In genomic region chr11:125904678-125905077, GRCh38 we compare ENCODE assay signal across 11 cellular contexts. TPM values are rescaled to one million over a fixed set of nuclear protein-coding genes. Genes with fewer than 3 reads are reported as not detected.
DNase-seq lines count a peak whose midpoint lies in the region; ATAC-seq and TF ChIP-seq lines count a peak whose summit lies in the region.
"Had no signal": no experiment of that assay in that cellular context is flagged by ENCODE, and none has a peak within 500 bp of the region (broad histone marks: within the 10 kb centered on the region; RNA-seq: fewer than 3 reads in every experiment).

No MANE protein-coding gene starts in this region.

- ATAC-seq in GM23338 (no peak), psoas muscle (no peak), GM18870 (IDR thresholded peaks at IDR 0.05; ENCODE audit: unreplicated experiment) (no peak), GM18858 (IDR thresholded peaks at IDR 0.05; ENCODE audit: unreplicated experiment) (no peak)
- no peak for ATAC-seq in activated CD8-positive, alpha-beta T cell treated with anti-CD3 and anti-CD28 coated beads for 36 hours

- H3K9me3 Mint-ChIP-seq in GM23338 = no peaks in the 10 kb centered on the region; the same call in 1 of the 3 replicates
- H3K9me3 Mint-ChIP-seq in activated CD8-positive, alpha-beta T cell treated with anti-CD3 and anti-CD28 coated beads for 36 hours = no peaks in the 10 kb centered on the region

- H3K36me3 ChIP-seq in GM23338 (ENCODE audit: insufficient read depth) = peaks cover 9% of the 10 kb centered on the region
- H3K36me3 ChIP-seq in hepatocyte (replicated peaks; ENCODE audit: insufficient read depth, low read depth) = no peaks in the 10 kb centered on the region
- peaks cover 2 to 8% of the 10 kb centered on the region in 2 donors for H3K36me3 ChIP-seq in psoas muscle (ENCODE audit: insufficient read depth in 1 of 2, low read depth in 1 of 2)

- H3K27me3 ChIP-seq in GM23338 (ENCODE audit: insufficient read depth) (peaks cover 19% of the 10 kb centered on the region), hepatocyte (peaks cover 18% of the 10 kb centered on the region), psoas muscle (ENCODE audit: insufficient read depth in 3 of 3, low read length in 2 of 3) (peaks cover 4 to 28% (median 7%) of the 10 kb centered on the region in 3 donors)

- H3F3A ChIP-seq in GM23338 (replicated peaks; ENCODE audit: low read depth) = peaks cover 15% of the 10 kb centered on the region; the same call in 1 of the 2 replicates

- H3K4me1 ChIP-seq in GM23338 (ENCODE audit: insufficient read depth) (no peaks in the 10 kb centered on the region), hepatocyte (ENCODE audit: insufficient read depth) (peaks cover 14% of the 10 kb centered on the region), psoas muscle (peaks cover 10% of the 10 kb centered on the region)

- H3K79me2 ChIP-seq in GM23338 (replicated peaks; ENCODE audit: insufficient read depth) (peaks cover 29% of the 10 kb centered on the region), hepatocyte (peaks cover 21% of the 10 kb centered on the region)

- H3K4me3 Mint-ChIP-seq in GM23338 = peak overlapping the region; percentile 99
- peak overlapping the region; percentile 97 for H3K4me3 Mint-ChIP-seq in activated CD8-positive, alpha-beta T cell treated with anti-CD3 and anti-CD28 coated beads for 36 hours

- H3K9me2 ChIP-seq in GM23338 (ENCODE audit: insufficient read depth) = no peaks in the 10 kb centered on the region
- no peaks in the 10 kb centered on the region for H3K9me2 ChIP-seq in hepatocyte (replicated peaks; ENCODE audit: insufficient read depth)

- H2AFZ ChIP-seq in GM23338 (peak overlapping the region; percentile 94; the same call in 1 of the 2 replicates), hepatocyte (peak overlapping the region; percentile 41)

- H3K9me3 ChIP-seq in hepatocyte (ENCODE audit: low read depth) = no peaks in the 10 kb centered on the region
- H3K9me3 ChIP-seq in psoas muscle = no peaks in the 10 kb centered on the region

- POLR2A ChIA-PET in activated CD8-positive, alpha-beta T cell treated with anti-CD3 and anti-CD28 coated beads for 36 hours (lab: Charles Lee) = interaction anchor here (0.6 to 2.7 kb wide), 3 partner anchors 17 to 315 kb away, joined by 3 to 21 read pairs (median 4); partner anchors contain the start of gene HYLS1

- CTCF ChIA-PET in activated CD8-positive, alpha-beta T cell treated with anti-CD3 and anti-CD28 coated beads for 36 hours (lab: Charles Lee) = no interaction called here

- no peak for DNase-seq in GM23338 (ENCODE audit: low spot score)
- no peak for DNase-seq in activated CD8-positive, alpha-beta T cell treated with anti-CD3 and anti-CD28 coated beads for 36 hours
- DNase-seq in hepatocyte (ENCODE audit: low spot score) = no peak
- no peak for DNase-seq in psoas muscle
- DNase-seq in SKM-1 (lab: John Stamatoyannopoulos, UW; ENCODE audit: unreplicated experiment) = no peak
- DNase-seq: DND-41 had no signal

- peaks cover 20% of the 10 kb centered on the region for H3K27me3 Mint-ChIP-seq in GM23338 (ENCODE audit: insufficient read depth, low read depth, poor library complexity)
- H3K27me3 Mint-ChIP-seq in activated CD8-positive, alpha-beta T cell treated with anti-CD3 and anti-CD28 coated beads for 36 hours = peaks cover 16% of the 10 kb centered on the region

- H3K36me3 Mint-ChIP-seq in GM23338 (ENCODE audit: low read depth) = peaks cover 33% of the 10 kb centered on the region
- H3K36me3 Mint-ChIP-seq in activated CD8-positive, alpha-beta T cell treated with anti-CD3 and anti-CD28 coated beads for 36 hours (ENCODE audit: low read depth) = peaks cover 11% of the 10 kb centered on the region

- H3K27ac Mint-ChIP-seq in GM23338 = no peak overlapping the region
- H3K27ac Mint-ChIP-seq in activated CD8-positive, alpha-beta T cell treated with anti-CD3 and anti-CD28 coated beads for 36 hours = no peak overlapping the region

- H3K27ac ChIP-seq in GM23338 (ENCODE audit: low read depth) (no peak overlapping the region), hepatocyte (no peak overlapping the region), psoas muscle (no peak overlapping the region)
- H3K27ac ChIP-seq: KMS-11, RWPE1 had no signal

- 94% methylated on average over 5 of the region's 11 CpGs for WGBS in hepatocyte (ENCODE audit: low lambda C conversion rate, missing lambda C conversion rate)
- WGBS in psoas muscle, 3 donors = 47 to 52% (median 52%) methylated on average over 11 of the region's 11 CpGs

- no peak for TF ChIP-seq CTCF in GM23338 (conservative IDR thresholded peaks at IDR 0.05; ENCODE audit: low read depth in 2 of 2)
- no peak for TF ChIP-seq CTCF in activated CD8-positive, alpha-beta T cell treated with anti-CD3 and anti-CD28 coated beads for 36 hours (IDR thresholded peaks at IDR 0.05)
- TF ChIP-seq CTCF in hepatocyte (IDR thresholded peaks at IDR 0.05; ENCODE audit: poor library complexity) = no peak
- no peak for TF ChIP-seq CTCF in psoas muscle (IDR thresholded peaks at IDR 0.05)

- H3K4me3 ChIP-seq in GM23338 (peak overlapping the region; percentile 88; the same call in 1 of the 2 replicates), hepatocyte (peak overlapping the region; percentile 49), psoas muscle (peak overlapping the region; percentile 87)

- peaks cover 12% of the 10 kb centered on the region for H3K4me1 Mint-ChIP-seq in GM23338
- peaks cover 27% of the 10 kb centered on the region for H3K4me1 Mint-ChIP-seq in activated CD8-positive, alpha-beta T cell treated with anti-CD3 and anti-CD28 coated beads for 36 hours (ENCODE audit: low read depth)

- H4K20me1 ChIP-seq in GM23338 (replicated peaks; ENCODE audit: insufficient read depth) (peaks cover 3% of the 10 kb centered on the region; the same call in 1 of the 2 replicates), hepatocyte (ENCODE audit: insufficient read depth, poor library complexity, severe bottlenecking) (no peaks in the 10 kb centered on the region)

- H3K4me2 ChIP-seq in GM23338 (peak overlapping the region; percentile 89), hepatocyte (peak overlapping the region; percentile 85)
- H3K4me2 ChIP-seq: KMS-11 had no signal

- intact Hi-C loops in activated CD8-positive, alpha-beta T cell treated with anti-CD3 and anti-CD28 coated beads for 36 hours (cut with micrococcal nuclease) = no loop called here
- intact Hi-C loops in psoas muscle (cut with DNase I) = no loop called here

TF ChIP-seq in GM23338, 12 proteins besides CTCF, POLR2A, EP300 and RAD21 (continues in another document):
- no peak for TF ChIP-seq ZNF114 (CRISPR knock-in tag; IDR thresholded peaks at IDR 0.05)
- TF ChIP-seq JUNB (IDR thresholded peaks at IDR 0.05; ENCODE audit: unreplicated experiment) = no peak
- TF ChIP-seq EZH2phosphoT487 (IDR thresholded peaks at IDR 0.05; ENCODE audit: unreplicated experiment) = no peak
- TF ChIP-seq NANOG (IDR thresholded peaks at IDR 0.05; ENCODE audit: borderline replicate concordance) = no peak

RNA-seq across cellular contexts. Expression of gene DDX25, which starts 0.4 kb away (rescaled TPM):
- 20.7 and 23.6 TPM in 2 replicates for total RNA-seq in GM23338 (2014; rRNA removed; shearing (Covaris generic))
- polyA plus RNA-seq in GM23338 (2016; fragmentation: Nextera tagmentation; extraction: Ambion mirVana) (20.6 and 21.2 TPM in 2 replicates), hepatocyte (0.87 TPM in 1 of 2 replicates, not detected in the other), psoas muscle (under 1 TPM in 1 of 3 donors, not detected in 2; 0.01 TPM)
- under 1 TPM; 0.43 to 0.54 TPM for total RNA-seq in activated CD8-positive, alpha-beta T cell treated with anti-CD3 and anti-CD28 coated beads for 36 hours
- total RNA-seq in hepatocyte (0.48 and 0.80 TPM in 2 replicates), psoas muscle (not detected)
- total RNA-seq: ureter had no signal

RNA-seq across cellular contexts. Expression of gene PUS3, which starts 1.7 kb away (rescaled TPM):
- 24.1 and 35.8 TPM in 2 replicates for total RNA-seq in GM23338 (2014; rRNA removed; shearing (Covaris generic))
- polyA plus RNA-seq in GM23338 (2016; fragmentation: Nextera tagmentation; extraction: Ambion mirVana) (12.0 and 15.8 TPM in 2 replicates), hepatocyte (7.3 and 11.3 TPM in 2 replicates), psoas muscle (10 to 100 TPM; 15.0 to 17.5 (median 16.1) TPM)
- 10 to 100 TPM; 15.4 to 15.5 TPM for total RNA-seq in activated CD8-positive, alpha-beta T cell treated with anti-CD3 and anti-CD28 coated beads for 36 hours
- total RNA-seq in hepatocyte (14.1 and 17.5 TPM in 2 replicates), psoas muscle (10 to 100 TPM in 3 of 4 donors, 1 to 10 TPM in 1; 9.0 to 17.5 (median 16.5) TPM)

RNA-seq across cellular contexts. Expression of gene HYLS1, which starts 17.2 kb away (rescaled TPM):
- total RNA-seq in GM23338 (2014; rRNA removed; shearing (Covaris generic)) = 13.1 and 14.6 TPM in 2 replicates
- 20.7 and 25.7 TPM in 2 replicates for polyA plus RNA-seq in GM23338 (2016; fragmentation: Nextera tagmentation; extraction: Ambion mirVana)
- 1 to 10 TPM; 4.6 to 5.2 TPM for total RNA-seq in activated CD8-positive, alpha-beta T cell treated with anti-CD3 and anti-CD28 coated beads for 36 hours
- total RNA-seq in hepatocyte = 4.1 and 5.7 TPM in 2 replicates
- 4.3 and 5.4 TPM in 2 replicates for polyA plus RNA-seq in hepatocyte
- 1 to 10 TPM; 1.8 to 4.0 (median 3.1) TPM for total RNA-seq in psoas muscle
- polyA plus RNA-seq in psoas muscle = 1 to 10 TPM; 1.9 to 7.2 (median 3.8) TPM

RNA-seq across cellular contexts. Expression of gene VSIG10L2, which starts 41.2 kb away (rescaled TPM):
- total RNA-seq in GM23338 (2014; rRNA removed; shearing (Covaris generic)) = not detected in 2 replicates
- polyA plus RNA-seq in GM23338 (2016; fragmentation: Nextera tagmentation; extraction: Ambion mirVana) (0.59 and 0.63 TPM in 2 replicates), hepatocyte (0.04 TPM in 1 of 2 replicates, not detected in the other), psoas muscle (under 1 TPM in 1 of 3 donors, not detected in 2; 0.21 TPM)
- total RNA-seq in activated CD8-positive, alpha-beta T cell treated with anti-CD3 and anti-CD28 coated beads for 36 hours = not detected
- total RNA-seq in hepatocyte (not detected in 2 replicates), psoas muscle (not detected)

Comparison
In these comparisons a context has a peak if more than half of its experiments do, and no peak if none do; other contexts are left out.
1. RNA of gene DDX25, which starts 0.4 kb away (total RNA-seq): 20.7 to 23.6 TPM in GM23338; 0.48 to 0.80 TPM in hepatocyte, 0.43 to 0.54 TPM in activated CD8-positive, alpha-beta T cell treated with anti-CD3 and anti-CD28 coated beads for 36 hours and not detected in psoas muscle; every median in the first group is over 10 times any median in the second.
2. Peak in every context shown above with its lines, with median percentiles within 50 percentile points of each other: H3K4me3 ChIP-seq.